ENCODE assay signal across 4 cellular contexts in the genomic region with DNA sequence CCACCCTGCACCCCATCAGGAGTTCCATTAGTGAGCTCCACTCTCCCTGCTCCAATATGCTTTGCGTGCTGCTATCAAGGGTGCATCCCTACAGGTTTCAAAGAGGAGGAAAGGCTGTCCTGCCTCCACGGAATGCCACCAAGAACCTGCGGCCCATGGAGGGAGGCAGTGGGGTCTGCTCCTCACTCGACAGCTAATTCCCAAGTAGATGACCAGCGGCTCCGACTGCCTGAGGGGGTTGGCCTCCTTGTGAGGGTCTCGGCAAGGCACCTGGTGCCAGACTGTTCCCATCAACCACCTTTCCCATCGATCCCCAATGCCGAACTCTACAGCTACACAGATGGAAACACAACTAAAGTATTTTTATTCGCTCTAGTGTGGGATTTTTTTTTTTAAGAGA. TPM values are rescaled to one million over a fixed set of nuclear protein-coding genes. Genes with fewer than 3 reads are reported as not detected.
"Had no signal": no experiment of that assay in that cellular context is flagged by ENCODE, and none has a peak within 500 bp of the region (broad histone marks: within the 10 kb centered on the region; RNA-seq: fewer than 3 reads in every experiment).

No MANE protein-coding gene starts in this region.

- DNase-seq: GDM1, GF-D8 had no signal

- ATAC-seq: GM12878 had no signal

- H3K4me3 ChIP-seq: GM12878 had no signal

RNA-seq across cellular contexts. Expression of a gene that starts 36.0 kb away (rescaled TPM):
- total RNA-seq: G401 had no signal
